Comparison of ENCODE assay signal across 34 cellular contexts in genomic region chr10:13309792-13310191, GRCh38. TPM values are rescaled to one million over a fixed set of nuclear protein-coding genes. Genes with fewer than 3 reads are reported as not detected.
DNase-seq lines count a peak whose midpoint lies in the region; ATAC-seq, FAIRE-seq and TF ChIP-seq lines count a peak whose summit lies in the region.
"Had no signal": no experiment of that assay in that cellular context is flagged by ENCODE, and none has a peak within 500 bp of the region (broad histone marks: within the 10 kb centered on the region; RNA-seq: fewer than 3 reads in every experiment).

No MANE protein-coding gene starts in this region.

- no peaks in the 10 kb centered on the region for H3K36me3 ChIP-seq in HepG2 (replicated peaks in 1 of 2; ENCODE audit: control insufficient read depth in 1 of 2, insufficient read depth in 2 of 2, low read length in 2 of 2)
- H3K36me3 ChIP-seq in right lobe of liver: no peaks in the 10 kb centered on the region
- no peaks in the 10 kb centered on the region for H3K36me3 ChIP-seq in K562 (ENCODE audit: control insufficient read depth, insufficient read depth, low read length)
- H3K36me3 ChIP-seq: BE2C; BLaER1; BLaER1 treated with 17β-estradiol and CSF1 and Interleukin-3, amounts not matched to agents 10 nM and 100 nM had no signal

- H3K9me3 Mint-ChIP-seq in glutamatergic neuron (ENCODE audit: unreplicated experiment): no peaks in the 10 kb centered on the region
- no peaks in the 10 kb centered on the region for H3K9me3 Mint-ChIP-seq in activated CD4-positive, alpha-beta T cell treated with anti-CD3 and anti-CD28 coated beads for 36 hours (ENCODE audit: low read depth)
- H3K9me3 Mint-ChIP-seq: CD4-positive, alpha-beta memory T cell; CD4-positive, alpha-beta T cell; CD4-positive, CD25-positive, alpha-beta regulatory T cell; CD8-positive, alpha-beta memory T cell; CD8-positive, alpha-beta T cell had no signal

- H3K9me3 ChIP-seq in HepG2 (ENCODE audit: low read length) (no peaks in the 10 kb centered on the region), right lobe of liver (no peaks in the 10 kb centered on the region), A549 (no peaks in the 10 kb centered on the region), K562 (replicated peaks; ENCODE audit: control insufficient read depth, insufficient read depth, low read depth, low read length) (no peaks in the 10 kb centered on the region)
- H3K9me3 ChIP-seq: BE2C; BLaER1; BLaER1 treated with 17β-estradiol and CSF1 and Interleukin-3, amounts not matched to agents 10 nM and 100 nM; Caco-2 had no signal

- H3K4me2 ChIP-seq in HepG2 (ENCODE audit: low read depth, low read length): no peak overlapping the region
- H3K4me2 ChIP-seq in A549: no peak overlapping the region
- H3K4me2 ChIP-seq in K562 (ENCODE audit: insufficient read depth, low read length): no peak overlapping the region
- H3K4me2 ChIP-seq: BLaER1; BLaER1 treated with 17β-estradiol and CSF1 and Interleukin-3, amounts not matched to agents 10 nM and 100 nM had no signal

- TF ChIP-seq CTCF in HepG2 (CRISPR knock-in tag; IDR thresholded peaks at IDR 0.05) (no peak), right lobe of liver (IDR thresholded peaks at IDR 0.05) (no peak), A549 (IDR thresholded peaks at IDR 0.05) (no peak), K562 (IDR thresholded peaks at IDR 0.05 in 2 of 3, conservative IDR thresholded peaks at IDR 0.05 in 1 of 3; ENCODE audit: insufficient read depth in 2 of 3, low read depth in 1 of 3, low read length in 3 of 3) (no peak), glutamatergic neuron (IDR thresholded peaks at IDR 0.05; ENCODE audit: partially characterized antibody, unreplicated experiment) (no peak)

- no peaks in the 10 kb centered on the region for H3K4me1 Mint-ChIP-seq in glutamatergic neuron (ENCODE audit: low read depth, unreplicated experiment)
- H3K4me1 Mint-ChIP-seq in activated CD4-positive, alpha-beta T cell treated with anti-CD3 and anti-CD28 coated beads for 36 hours: no peaks in the 10 kb centered on the region
- H3K4me1 Mint-ChIP-seq: B cell; CD14-positive monocyte; CD4-positive, alpha-beta memory T cell; CD4-positive, CD25-positive, alpha-beta regulatory T cell; CD8-positive, alpha-beta memory T cell had no signal

- in situ Hi-C loops in HepG2 (cut with HindIII; ENCODE audit: extremely low pct_ligation_motif_present, low pct_unique_long_range_greater_than_20kb): no loop called here
- in situ Hi-C loops in K562 (cut with MboI): no loop called here

- POLR2A ChIA-PET in HepG2 (lab: Yijun Ruan, JAX) (interaction anchor here (1.6 kb wide), 1 partner anchor 11 kb away, joined by 4 read pairs; no protein-coding TSS in a partner anchor), A549 (lab: Yijun Ruan, JAX) (no interaction called here), K562 (lab: Yijun Ruan, JAX) (interaction anchor here (1.0 to 1.6 kb wide), 2 partner anchors 8 to 10 kb away, joined by 3 to 5 read pairs; partner anchors contain the start of gene PHYH)
- POLR2A ChIA-PET in activated CD4-positive, alpha-beta T cell treated with anti-CD3 and anti-CD28 coated beads for 36 hours (lab: Charles Lee): no interaction called here

- TF ChIP-seq EP300 in HepG2 (IDR thresholded peaks at IDR 0.05; ENCODE audit: low read depth in 2 of 2, low read length in 2 of 2) (no peak), HepG2 (CRISPR knock-in tag; IDR thresholded peaks at IDR 0.05; ENCODE audit: borderline replicate concordance) (no peak), A549 (IDR thresholded peaks at IDR 0.05) (no peak), K562 (IDR thresholded peaks at IDR 0.05; ENCODE audit: low read length) (no peak)

- no peaks in the 10 kb centered on the region for H4K20me1 ChIP-seq in HepG2 (ENCODE audit: insufficient read depth, low read length)
- no peaks in the 10 kb centered on the region for H4K20me1 ChIP-seq in K562 (replicated peaks; ENCODE audit: control insufficient read depth, insufficient read depth, low read length)
- H4K20me1 ChIP-seq: BLaER1; BLaER1 treated with 17β-estradiol and CSF1 and Interleukin-3, amounts not matched to agents 10 nM and 100 nM had no signal

- H3K4me3 ChIP-seq in HepG2 (replicated peaks in 1 of 3; ENCODE audit: insufficient read depth in 1 of 3, low read depth in 2 of 3, low read length in 3 of 3): no peak overlapping the region
- H3K4me3 ChIP-seq in right lobe of liver: no peak overlapping the region
- H3K4me3 ChIP-seq in A549: no peak overlapping the region
- no peak overlapping the region for H3K4me3 ChIP-seq in K562
- H3K4me3 ChIP-seq: BLaER1; BLaER1 treated with 17β-estradiol and CSF1 and Interleukin-3, amounts not matched to agents 10 nM and 100 nM had no signal

- TF ChIP-seq POLR2A in HepG2 (IDR thresholded peaks at IDR 0.05; ENCODE audit: insufficient read depth in 1 of 2, low read depth in 2 of 2, low read length in 2 of 2): no peak
- TF ChIP-seq POLR2A in right lobe of liver (IDR thresholded peaks at IDR 0.05): no peak
- no peak for TF ChIP-seq POLR2A in A549 (IDR thresholded peaks at IDR 0.05; ENCODE audit: low read length)
- TF ChIP-seq POLR2A in K562 (conservative IDR thresholded peaks at IDR 0.05): no peak

- BruUV-seq in HepG2 (replicated peaks; lab: Mats Ljungman, UMichigan): no TSS peak
- BruUV-seq in K562 (replicated peaks; lab: Mats Ljungman, UMichigan): no TSS peak

- H3K27ac ChIP-seq in HepG2 (ENCODE audit: extremely low read length, insufficient read depth, low read length) (no peak overlapping the region), right lobe of liver (no peak overlapping the region), A549 (no peak overlapping the region), K562 (ENCODE audit: extremely low read depth, low read depth, low read length) (no peak overlapping the region)
- H3K27ac ChIP-seq: 22Rv1; BLaER1; BLaER1 treated with 17β-estradiol and CSF1 and Interleukin-3, amounts not matched to agents 10 nM and 100 nM; C4-2B had no signal

- TF ChIP-seq RAD21 in HepG2 (CRISPR knock-in tag; IDR thresholded peaks at IDR 0.05) (no peak), A549 (conservative IDR thresholded peaks at IDR 0.05 in 1 of 2, IDR thresholded peaks at IDR 0.05 in 1 of 2) (no peak), K562 (CRISPR knock-in tag; conservative IDR thresholded peaks at IDR 0.05 in 1 of 2, IDR thresholded peaks at IDR 0.05 in 1 of 2) (no peak)

- H3K36me3 Mint-ChIP-seq in glutamatergic neuron (ENCODE audit: unreplicated experiment): no peaks in the 10 kb centered on the region
- H3K36me3 Mint-ChIP-seq in activated CD4-positive, alpha-beta T cell treated with anti-CD3 and anti-CD28 coated beads for 36 hours (ENCODE audit: low read depth): no peaks in the 10 kb centered on the region
- H3K36me3 Mint-ChIP-seq: CD14-positive monocyte; CD4-positive, alpha-beta memory T cell had no signal

- DNase-seq in HepG2 (ENCODE audit: low spot score) (no peak), right lobe of liver (no peak), A549 (ENCODE audit: low read depth in 1 of 2, low spot score in 1 of 2) (no peak), K562 (ENCODE audit: extremely low read depth in 1 of 4, low spot score in 3 of 4) (no peak), glutamatergic neuron (no peak)
- DNase-seq in activated CD4-positive, alpha-beta T cell treated with anti-CD3 and anti-CD28 coated beads for 36 hours: no peak
- DNase-seq: 8988T; ACHN; AML-193; BE2C; C1 segment of cervical spinal cord; Caco-2; Calu3; CD4-positive, alpha-beta memory T cell; CD4-positive, alpha-beta T cell; CD4-positive, CD25-positive, alpha-beta regulatory T cell; CD8-positive, alpha-beta memory T cell; CD8-positive, alpha-beta T cell; COR-L47; DMS 273 treated with DMSO at 0.1 percent for 48 hours; DMS153; DMS53; DMS79; DMS79 treated with DMSO at 0.1 percent for 48 hours; DND-41; EL had no signal

- peaks cover 2% of the 10 kb centered on the region for H3K27me3 Mint-ChIP-seq in glutamatergic neuron (ENCODE audit: unreplicated experiment)
- no peaks in the 10 kb centered on the region for H3K27me3 Mint-ChIP-seq in activated CD4-positive, alpha-beta T cell treated with anti-CD3 and anti-CD28 coated beads for 36 hours
- H3K27me3 Mint-ChIP-seq: B cell; CD4-positive, alpha-beta memory T cell; CD4-positive, alpha-beta T cell; CD4-positive, CD25-positive, alpha-beta regulatory T cell had no signal

- intact Hi-C loops in HepG2 (cut with micrococcal nuclease; ENCODE audit: unreplicated experiment): no loop called here
- intact Hi-C loops in right lobe of liver (cut with DNase I): no loop called here
- intact Hi-C loops in K562 (cut with micrococcal nuclease): loop anchor here (10.0 kb wide), 1 partner anchor 205 kb away; the partner anchor contains the start of gene OPTN
- intact Hi-C loops in activated CD4-positive, alpha-beta T cell treated with anti-CD3 and anti-CD28 coated beads for 36 hours (cut with DNase I, micrococcal nuclease): no loop called here

- H2AFZ ChIP-seq in HepG2 (ENCODE audit: low read length) (no peak overlapping the region), K562 (ENCODE audit: low read depth, low read length) (no peak overlapping the region)

- WGBS in HepG2 (ENCODE audit: low lambda C conversion rate): 75% methylated on average over 2 of the region's 2 CpGs
- WGBS in right lobe of liver (ENCODE audit: insufficient coverage, low coverage, low lambda C conversion rate, missing lambda C conversion rate): 100% methylated on average over 2 of the region's 2 CpGs
- 89% methylated on average over 2 of the region's 2 CpGs for WGBS in A549 (ENCODE audit: missing lambda C conversion rate)
- WGBS in K562 (ENCODE audit: insufficient coverage, low coverage, missing lambda C conversion rate): 52% methylated on average over 2 of the region's 2 CpGs

- H3K27ac Mint-ChIP-seq in glutamatergic neuron (ENCODE audit: unreplicated experiment): no peak overlapping the region
- no peak overlapping the region for H3K27ac Mint-ChIP-seq in activated CD4-positive, alpha-beta T cell treated with anti-CD3 and anti-CD28 coated beads for 36 hours
- H3K27ac Mint-ChIP-seq: B cell; CD14-positive monocyte; CD4-positive, alpha-beta memory T cell; CD4-positive, alpha-beta T cell; CD4-positive, CD25-positive, alpha-beta regulatory T cell; CD8-positive, alpha-beta T cell had no signal

- no peaks in the 10 kb centered on the region for H3K9me1 ChIP-seq in K562 (ENCODE audit: control insufficient read depth, insufficient read depth, low read length)

- H3K79me2 ChIP-seq in HepG2 (ENCODE audit: insufficient read depth, low read length) (no peaks in the 10 kb centered on the region), K562 (ENCODE audit: control insufficient read depth, insufficient read depth, low read length) (no peaks in the 10 kb centered on the region)

- ATAC-seq in HepG2 (no peak), right lobe of liver (no peak), A549 (no peak), K562 (no peak)
- no peak for ATAC-seq in activated CD4-positive, alpha-beta T cell treated with anti-CD3 and anti-CD28 coated beads for 36 hours
- ATAC-seq: CD8-positive, alpha-beta T cell had no signal

- FAIRE-seq in HepG2 (lab: Jason Lieb, UNC): no peak
- no peak for FAIRE-seq in A549 (lab: Jason Lieb, UNC)
- FAIRE-seq in K562 (lab: Jason Lieb, UNC): no peak
- FAIRE-seq: A204.1, D721Med had no signal

- no peaks in the 10 kb centered on the region; a peak in 2 of 5 replicates for H3K27me3 ChIP-seq in HepG2 (ENCODE audit: control insufficient read depth in 1 of 2, insufficient read depth in 2 of 2, low read length in 2 of 2)
- H3K27me3 ChIP-seq in right lobe of liver: no peaks in the 10 kb centered on the region
- no peaks in the 10 kb centered on the region for H3K27me3 ChIP-seq in K562 (ENCODE audit: control insufficient read depth in 2 of 2, insufficient read depth in 2 of 2, low read length in 2 of 2)
- H3K27me3 ChIP-seq: BE2C; BLaER1; BLaER1 treated with 17β-estradiol and CSF1 and Interleukin-3, amounts not matched to agents 10 nM and 100 nM had no signal

- H3K4me1 ChIP-seq in HepG2 (ENCODE audit: insufficient read depth, low read length) (peaks cover 18% of the 10 kb centered on the region), right lobe of liver (no peaks in the 10 kb centered on the region), A549 (no peaks in the 10 kb centered on the region), K562 (replicated peaks in 1 of 2; ENCODE audit: control insufficient read depth in 2 of 2, insufficient read depth in 2 of 2, low read length in 2 of 2) (no peaks in the 10 kb centered on the region; a peak in 1 of 5 replicates)
- H3K4me1 ChIP-seq: BE2C; BLaER1; BLaER1 treated with 17β-estradiol and CSF1 and Interleukin-3, amounts not matched to agents 10 nM and 100 nM had no signal

- no peak overlapping the region for H3K4me3 Mint-ChIP-seq in glutamatergic neuron (ENCODE audit: unreplicated experiment)
- no peak overlapping the region for H3K4me3 Mint-ChIP-seq in activated CD4-positive, alpha-beta T cell treated with anti-CD3 and anti-CD28 coated beads for 36 hours
- H3K4me3 Mint-ChIP-seq: B cell; CD14-positive monocyte; CD4-positive, alpha-beta memory T cell; CD4-positive, alpha-beta T cell; CD4-positive, CD25-positive, alpha-beta regulatory T cell; CD8-positive, alpha-beta memory T cell; CD8-positive, alpha-beta T cell had no signal

- H3K9ac ChIP-seq in HepG2 (ENCODE audit: insufficient read depth, low read depth, low read length): no peak overlapping the region
- H3K9ac ChIP-seq in K562 (ENCODE audit: insufficient read depth in 1 of 2, low read depth in 2 of 2, low read length in 2 of 2): no peak overlapping the region
- H3K9ac ChIP-seq: BLaER1; BLaER1 treated with 17β-estradiol and CSF1 and Interleukin-3, amounts not matched to agents 10 nM and 100 nM had no signal

- CTCF ChIA-PET in HepG2 (lab: Yijun Ruan, JAX; ENCODE audit: low intra/inter-chr PET ratio, low total read pairs) (no interaction called here), A549 (lab: Yijun Ruan, JAX) (interaction anchor here (1.0 kb wide), 1 partner anchor 8 kb away, joined by 7 read pairs; no protein-coding TSS in a partner anchor), K562 (lab: Yijun Ruan, JAX; ENCODE audit: low intra/inter-chr PET ratio) (no interaction called here)
- CTCF ChIA-PET in activated CD4-positive, alpha-beta T cell treated with anti-CD3 and anti-CD28 coated beads for 36 hours (lab: Charles Lee): interaction anchor here (1.6 kb wide), 1 partner anchor 7 kb away, joined by 4 read pairs; no protein-coding TSS in a partner anchor

RNA-seq across cellular contexts. Expression of gene PHYH, which starts 9.9 kb away (rescaled TPM):
- total RNA-seq in HepG2 (2016; rRNA removed; fragmentation: Illumina TruSeq; extraction: Trizol): 34.5 and 47.9 TPM in 2 replicates
- 17.6 and 21.7 TPM in 2 replicates for total RNA-seq in HepG2 (2016; cell fraction: cytosol; rRNA removed; fragmentation: Illumina TruSeq; extraction: Trizol; ENCODE audit: low read depth)
- total RNA-seq in HepG2 (2016; cell fraction: insoluble cytoplasmic fraction; rRNA removed; fragmentation: Illumina TruSeq; extraction: Trizol): 36.1 and 49.8 TPM in 2 replicates
- total RNA-seq in HepG2 (2016; cell fraction: membrane; rRNA removed; fragmentation: Illumina TruSeq; extraction: Trizol): 20.3 and 22.2 TPM in 2 replicates
- 18.4 and 18.8 TPM in 2 replicates for total RNA-seq in HepG2 (2016; cell fraction: nucleus; rRNA removed; fragmentation: Illumina TruSeq; extraction: Trizol)
- 27.2 and 37.4 TPM in 2 replicates for polyA plus RNA-seq in HepG2 (2011; rRNA removed)
- 27.7 and 38.9 TPM in 2 replicates for polyA plus RNA-seq in HepG2 (2011; cell fraction: cytosol; rRNA removed)
- polyA plus RNA-seq in HepG2 (2011; cell fraction: nucleus; rRNA removed): 12.7 and 24.3 TPM in 2 replicates
- polyA plus RNA-seq in HepG2 (2012): 47.7 and 75.4 TPM in 2 replicates
- 14.6 and 17.7 TPM in 2 replicates for polyA plus RNA-seq in HepG2 (2016; cell fraction: cytosol; fragmentation: Illumina TruSeq; extraction: Trizol; ENCODE audit: low read depth)
- polyA plus RNA-seq in HepG2 (2016; cell fraction: insoluble cytoplasmic fraction; fragmentation: Illumina TruSeq; extraction: Trizol; ENCODE audit: low read depth): 78.2 and 81.4 TPM in 2 replicates
- 22.5 and 25.2 TPM in 2 replicates for polyA plus RNA-seq in HepG2 (2016; cell fraction: membrane; fragmentation: Illumina TruSeq; extraction: Trizol; ENCODE audit: low read depth)
- 38.1 and 38.4 TPM in 2 replicates for polyA plus RNA-seq in HepG2 (2016; cell fraction: nucleus; fragmentation: Illumina TruSeq; extraction: Trizol; ENCODE audit: insufficient read depth, low read depth)
- polyA minus RNA-seq in HepG2 (2011; rRNA and poly(A)+ RNA removed; ENCODE audit: low replicate concordance): 7.2 and 13.5 TPM in 2 replicates
- 9.4 and 13.2 TPM in 2 replicates for polyA minus RNA-seq in HepG2 (2011; cell fraction: cytosol; rRNA and poly(A)+ RNA removed)
- polyA minus RNA-seq in HepG2 (2011; cell fraction: nucleus; rRNA and poly(A)+ RNA removed): 12.2 and 17.8 TPM in 2 replicates
- 100 to 1,000 TPM in 5 of 6 experiments, 10 to 100 TPM in 1; 76.8 to 204 (median 141) TPM for total RNA-seq in right lobe of liver
- 25.6 and 28.0 TPM in 2 replicates for polyA plus RNA-seq in A549 (2011; rRNA removed)
- 13.8 and 17.9 TPM in 2 replicates for polyA plus RNA-seq in A549 (2012; cell fraction: cytosol; rRNA removed)
- polyA plus RNA-seq in A549 (2012; cell fraction: nucleus; rRNA removed): 11.2 and 11.9 TPM in 2 replicates
- polyA plus RNA-seq in A549 (2017; fragmentation: RNase III; extraction: RNeasy Plus Mini Kit Qiagen cat#74134 plus additional on column Dnase treatment): 26.3 to 28.3 TPM (median 26.6 TPM) in 3 replicates
- 8.5 and 11.1 TPM in 2 replicates for polyA minus RNA-seq in A549 (2011; rRNA and poly(A)+ RNA removed)
- 2.6 and 4.8 TPM in 2 replicates for total RNA-seq in K562 (2011; cell fraction: chromatin; rRNA removed; ENCODE audit: low replicate concordance)
- 1.1 and 1.8 TPM in 2 replicates for total RNA-seq in K562 (2011; cell fraction: nucleolus; rRNA removed)
- 2.4 and 2.8 TPM in 2 replicates for total RNA-seq in K562 (2011; cell fraction: nucleoplasm; rRNA removed)
- 3.7 and 3.8 TPM in 2 replicates for total RNA-seq in K562 (2014; rRNA removed)
- 4.0 and 4.4 TPM in 2 replicates for total RNA-seq in K562 (2014; rRNA removed; fragmentation: Illumina TruSeq; extraction: Trizol)
- total RNA-seq in K562 (2015; rRNA removed; fragmentation: Illumina TruSeq; extraction: Trizol): 5.4 and 6.1 TPM in 2 replicates
- 4.9 and 5.2 TPM in 2 replicates for total RNA-seq in K562 (2021)
- 5.7 and 6.1 TPM in 2 replicates for polyA plus RNA-seq in K562 (2011; rRNA removed)
- 4.8 and 5.3 TPM in 2 replicates for polyA plus RNA-seq in K562 (2011; cell fraction: cytosol; rRNA removed)
- polyA plus RNA-seq in K562 (2011; cell fraction: nucleus; rRNA removed): 2.5 and 3.2 TPM in 2 replicates
- 7.6 and 14.7 TPM in 2 replicates for polyA plus RNA-seq in K562 (2012)
- polyA plus RNA-seq in K562 (2014; fragmentation: Illumina TruSeq; extraction: Trizol): 5.8 and 6.5 TPM in 2 replicates
- 1 to 10 TPM; 6.3 to 6.9 TPM for polyA plus RNA-seq in K562 (2014; fragmentation: Nextera tagmentation; extraction: Ambion mirVana)
- 4.2 and 6.2 TPM in 2 replicates for polyA plus RNA-seq in K562 (2014; rRNA removed)
- polyA minus RNA-seq in K562 (2011; rRNA and poly(A)+ RNA removed): 2.0 and 2.5 TPM in 2 replicates
- 1.0 and 2.8 TPM in 2 replicates for polyA minus RNA-seq in K562 (2011; cell fraction: cytosol; rRNA and poly(A)+ RNA removed)
- 0.81 and 1.00 TPM in 2 replicates for polyA minus RNA-seq in K562 (2011; cell fraction: nucleus; rRNA and poly(A)+ RNA removed)
- total RNA-seq in glutamatergic neuron (ENCODE audit: unreplicated experiment): 20.4 TPM
- 10 to 100 TPM; 11.7 to 12.8 TPM for total RNA-seq in activated CD4-positive, alpha-beta T cell treated with anti-CD3 and anti-CD28 coated beads for 36 hours

RNA-seq across cellular contexts. Expression of gene SEPHS1, which starts 38.3 kb away (rescaled TPM):
- total RNA-seq in HepG2 (2016; rRNA removed; fragmentation: Illumina TruSeq; extraction: Trizol) (61.5 and 76.0 TPM in 2 replicates), right lobe of liver (10 to 100 TPM; 25.4 to 32.1 (median 29.3) TPM), K562 (2014; rRNA removed) (35.5 and 35.7 TPM in 2 replicates), K562 (2014; rRNA removed; fragmentation: Illumina TruSeq; extraction: Trizol) (41.8 and 51.1 TPM in 2 replicates), K562 (2015; rRNA removed; fragmentation: Illumina TruSeq; extraction: Trizol) (40.9 TPM in 2 replicates), K562 (2021) (39.9 and 45.3 TPM in 2 replicates), glutamatergic neuron (ENCODE audit: unreplicated experiment) (51.1 TPM)
- 81.7 and 82.0 TPM in 2 replicates for total RNA-seq in HepG2 (2016; cell fraction: cytosol; rRNA removed; fragmentation: Illumina TruSeq; extraction: Trizol; ENCODE audit: low read depth)
- total RNA-seq in HepG2 (2016; cell fraction: insoluble cytoplasmic fraction; rRNA removed; fragmentation: Illumina TruSeq; extraction: Trizol): 64.7 and 68.6 TPM in 2 replicates
- 145 and 152 TPM in 2 replicates for total RNA-seq in HepG2 (2016; cell fraction: membrane; rRNA removed; fragmentation: Illumina TruSeq; extraction: Trizol)
- 26.6 and 33.5 TPM in 2 replicates for total RNA-seq in HepG2 (2016; cell fraction: nucleus; rRNA removed; fragmentation: Illumina TruSeq; extraction: Trizol)
- polyA plus RNA-seq in HepG2 (2011; rRNA removed) (52.3 and 57.8 TPM in 2 replicates), A549 (2011; rRNA removed) (114 and 124 TPM in 2 replicates), A549 (2017; fragmentation: RNase III; extraction: RNeasy Plus Mini Kit Qiagen cat#74134 plus additional on column Dnase treatment) (71.4 to 82.5 TPM (median 78.6 TPM) in 3 replicates), K562 (2011; rRNA removed) (63.4 and 82.8 TPM in 2 replicates), K562 (2014; fragmentation: Illumina TruSeq; extraction: Trizol) (79.9 and 83.2 TPM in 2 replicates), K562 (2014; fragmentation: Nextera tagmentation; extraction: Ambion mirVana) (10 to 100 TPM; 14.7 to 15.9 TPM), K562 (2014; rRNA removed) (48.3 and 48.5 TPM in 2 replicates)
- polyA plus RNA-seq in HepG2 (2011; cell fraction: cytosol; rRNA removed): 37.6 and 45.1 TPM in 2 replicates
- 19.5 and 19.9 TPM in 2 replicates for polyA plus RNA-seq in HepG2 (2011; cell fraction: nucleus; rRNA removed)
- 32.9 and 36.4 TPM in 2 replicates for polyA plus RNA-seq in HepG2 (2012)
- 167 and 171 TPM in 2 replicates for polyA plus RNA-seq in HepG2 (2016; cell fraction: cytosol; fragmentation: Illumina TruSeq; extraction: Trizol; ENCODE audit: low read depth)
- 95.6 and 112 TPM in 2 replicates for polyA plus RNA-seq in HepG2 (2016; cell fraction: insoluble cytoplasmic fraction; fragmentation: Illumina TruSeq; extraction: Trizol; ENCODE audit: low read depth)
- polyA plus RNA-seq in HepG2 (2016; cell fraction: membrane; fragmentation: Illumina TruSeq; extraction: Trizol; ENCODE audit: low read depth): 189 and 199 TPM in 2 replicates
- polyA plus RNA-seq in HepG2 (2016; cell fraction: nucleus; fragmentation: Illumina TruSeq; extraction: Trizol; ENCODE audit: insufficient read depth, low read depth): 67.4 and 69.2 TPM in 2 replicates
- polyA minus RNA-seq in HepG2 (2011; rRNA and poly(A)+ RNA removed; ENCODE audit: low replicate concordance): 44.9 and 79.2 TPM in 2 replicates
- polyA minus RNA-seq in HepG2 (2011; cell fraction: cytosol; rRNA and poly(A)+ RNA removed): 26.9 and 32.6 TPM in 2 replicates
- polyA minus RNA-seq in HepG2 (2011; cell fraction: nucleus; rRNA and poly(A)+ RNA removed): 18.8 and 19.8 TPM in 2 replicates
- 57.6 and 66.5 TPM in 2 replicates for polyA plus RNA-seq in A549 (2012; cell fraction: cytosol; rRNA removed)
- polyA plus RNA-seq in A549 (2012; cell fraction: nucleus; rRNA removed): 33.8 and 43.2 TPM in 2 replicates
- 72.6 and 85.9 TPM in 2 replicates for polyA minus RNA-seq in A549 (2011; rRNA and poly(A)+ RNA removed)
- total RNA-seq in K562 (2011; cell fraction: chromatin; rRNA removed; ENCODE audit: low replicate concordance): 23.7 and 27.5 TPM in 2 replicates
- 15.1 and 22.0 TPM in 2 replicates for total RNA-seq in K562 (2011; cell fraction: nucleolus; rRNA removed)
- total RNA-seq in K562 (2011; cell fraction: nucleoplasm; rRNA removed): 25.2 and 36.9 TPM in 2 replicates
- polyA plus RNA-seq in K562 (2011; cell fraction: cytosol; rRNA removed): 32.9 and 42.2 TPM in 2 replicates
- polyA plus RNA-seq in K562 (2011; cell fraction: nucleus; rRNA removed): 29.2 and 32.9 TPM in 2 replicates
- 30.0 and 41.3 TPM in 2 replicates for polyA plus RNA-seq in K562 (2012)
- polyA minus RNA-seq in K562 (2011; rRNA and poly(A)+ RNA removed): 91.6 and 99.5 TPM in 2 replicates
- polyA minus RNA-seq in K562 (2011; cell fraction: cytosol; rRNA and poly(A)+ RNA removed): 38.2 and 38.6 TPM in 2 replicates
- polyA minus RNA-seq in K562 (2011; cell fraction: nucleus; rRNA and poly(A)+ RNA removed): 6.6 and 14.6 TPM in 2 replicates
- 10 to 100 TPM; 74.5 to 74.7 TPM for total RNA-seq in activated CD4-positive, alpha-beta T cell treated with anti-CD3 and anti-CD28 coated beads for 36 hours

Comparison
In these comparisons a context has a peak if more than half of its experiments do, and no peak if none do; other contexts are left out.
1. CTCF ChIA-PET loops: an anchor here in A549 (1.0 kb wide) and activated CD4-positive, alpha-beta T cell treated with anti-CD3 and anti-CD28 coated beads for 36 hours (1.6 kb wide); none called in HepG2 and K562.
2. POLR2A ChIA-PET loops: an anchor here in HepG2 (1.6 kb wide) and K562 (1.0 to 1.6 kb wide); none called in A549 and activated CD4-positive, alpha-beta T cell treated with anti-CD3 and anti-CD28 coated beads for 36 hours.
3. Of the 241 proteins assayed by ChIP-seq in both HepG2 and K562: peak only in HepG2: MAFF and MAFK; only in K562: MAFG; in both: none; in neither: 238.